In genomic region chr4:175540732-175541131, GRCh38 we compare ENCODE assay signal across 23 cellular contexts.
"Had no signal": no experiment of that assay in that cellular context is flagged by ENCODE, and none has a peak within 500 bp of the region (broad histone marks: within the 10 kb centered on the region; RNA-seq: fewer than 3 reads in every experiment).

No MANE protein-coding gene starts in this region.

- DNase-seq: activated CD4-positive, alpha-beta memory T cell treated with anti-CD3 and anti-CD28 coated beads, Interleukin-2, amount 10 ng/mL, durations not matched to agents 7 days and 5 days; activated CD4-positive, alpha-beta T cell treated with anti-CD3 and anti-CD28 coated beads for 36 hours; activated CD4-positive, alpha-beta T cell treated with anti-CD3 and anti-CD28 coated beads, Interleukin-2, amount 50 U/mL, for 1 hour; activated CD8-positive, alpha-beta memory T cell treated with anti-CD3 and anti-CD28 coated beads, Interleukin-2, amount 50 U/mL, for 4 hours; activated naive CD4-positive, alpha-beta T cell; activated T-cell treated with anti-CD3 and anti-CD28 coated beads, Interleukin-2, amount 50 U/mL, for 72 hours; aorta; caudate nucleus; MM.1S; NCI-H1105; NCI-H1436; NCI-H1694 treated with DMSO at 0.1 percent for 48 hours; NCI-H2029 treated with DMSO at 0.1 percent for 48 hours; NCI-H524; T-cell; T-helper 2 cell; T1000 had no signal

- H3K4me1 Mint-ChIP-seq: activated CD4-positive, alpha-beta memory T cell treated with anti-CD3 and anti-CD28 coated beads, Interleukin-2, amount 10 ng/mL, durations not matched to agents 7 days and 5 days; activated CD4-positive, alpha-beta T cell treated with anti-CD3 and anti-CD28 coated beads for 36 hours; activated naive CD4-positive, alpha-beta T cell treated with anti-CD3 and anti-CD28 coated beads, Interleukin-2, amount 50 U/mL, for 24 hours; T-cell had no signal

- H3K4me3 ChIP-seq: breast epithelium, PC-9, SK-N-MC had no signal

- H3K36me3 ChIP-seq: breast epithelium had no signal

- H3K9me3 ChIP-seq: breast epithelium had no signal

- H3K27ac Mint-ChIP-seq: activated CD4-positive, alpha-beta memory T cell treated with anti-CD3 and anti-CD28 coated beads, Interleukin-2, amount 10 ng/mL, durations not matched to agents 7 days and 5 days; activated CD4-positive, alpha-beta T cell treated with anti-CD3 and anti-CD28 coated beads for 36 hours; activated naive CD4-positive, alpha-beta T cell treated with anti-CD3 and anti-CD28 coated beads, Interleukin-2, amount 50 U/mL, for 24 hours; activated T-cell treated with anti-CD3 and anti-CD28 coated beads, Interleukin-2, amount 50 U/mL, for 72 hours; activated T-helper 2 cell treated with anti-CD3 and anti-CD28 coated beads, Interferon-gamma antibody, Interleukin-2, Interleukin-4, amounts not matched to agents 10 μg/mL and 5 μg/mL and 100 μg/mL, durations not matched to agents 14 hours and 24 hours and 36 hours; T-cell had no signal

- H3K4me2 ChIP-seq: PC-9 had no signal

- H3K27me3 Mint-ChIP-seq: activated CD4-positive, alpha-beta memory T cell treated with anti-CD3 and anti-CD28 coated beads, Interleukin-2, amount 10 ng/mL, durations not matched to agents 7 days and 5 days; activated CD4-positive, alpha-beta T cell treated with anti-CD3 and anti-CD28 coated beads for 36 hours; activated naive CD4-positive, alpha-beta T cell treated with anti-CD3 and anti-CD28 coated beads, Interleukin-2, amount 50 U/mL, for 24 hours; T-cell had no signal

- ATAC-seq: activated CD4-positive, alpha-beta T cell treated with anti-CD3 and anti-CD28 coated beads for 36 hours; activated T-cell treated with anti-CD3 and anti-CD28 coated beads, Interleukin-2, amount 50 U/mL, for 72 hours; T-cell had no signal

- H3K27me3 ChIP-seq: breast epithelium had no signal

- H3K9me3 Mint-ChIP-seq: activated CD4-positive, alpha-beta memory T cell treated with anti-CD3 and anti-CD28 coated beads, Interleukin-2, amount 10 ng/mL, durations not matched to agents 7 days and 5 days; activated naive CD4-positive, alpha-beta T cell treated with anti-CD3 and anti-CD28 coated beads, Interleukin-2, amount 50 U/mL, for 24 hours; activated T-helper 2 cell treated with anti-CD3 and anti-CD28 coated beads, Interferon-gamma antibody, Interleukin-2, Interleukin-4, amounts not matched to agents 10 μg/mL and 5 μg/mL and 100 μg/mL, durations not matched to agents 14 hours and 24 hours and 36 hours; T-cell had no signal

- H2AFZ ChIP-seq: PC-9 had no signal

- H3K4me3 Mint-ChIP-seq: activated CD4-positive, alpha-beta memory T cell treated with anti-CD3 and anti-CD28 coated beads, Interleukin-2, amount 10 ng/mL, durations not matched to agents 7 days and 5 days; activated CD4-positive, alpha-beta T cell treated with anti-CD3 and anti-CD28 coated beads for 36 hours; activated naive CD4-positive, alpha-beta T cell treated with anti-CD3 and anti-CD28 coated beads, Interleukin-2, amount 50 U/mL, for 24 hours; activated T-cell treated with anti-CD3 and anti-CD28 coated beads, Interleukin-2, amount 50 U/mL, for 72 hours; T-cell had no signal

- H3K36me3 Mint-ChIP-seq: activated naive CD4-positive, alpha-beta T cell treated with anti-CD3 and anti-CD28 coated beads, Interleukin-2, amount 50 U/mL, for 24 hours; T-cell had no signal

- H3K4me1 ChIP-seq: breast epithelium had no signal

- H3K27ac ChIP-seq: breast epithelium, PC-9, SK-N-MC, VCaP had no signal
